10 cellular contexts compared by ENCODE assay signal in genomic region chr1:198556969-198557368, GRCh38. TPM values are rescaled to one million over a fixed set of nuclear protein-coding genes. Genes with fewer than 3 reads are reported as not detected.
DNase-seq lines count a peak whose midpoint lies in the region; ATAC-seq and TF ChIP-seq lines count a peak whose summit lies in the region.
"Had no signal": no experiment of that assay in that cellular context is flagged by ENCODE, and none has a peak within 500 bp of the region (broad histone marks: within the 10 kb centered on the region; RNA-seq: fewer than 3 reads in every experiment).

No MANE protein-coding gene starts in this region.

- no peaks in the 10 kb centered on the region for H3K27me3 ChIP-seq in BE2C
- no peaks in the 10 kb centered on the region for H3K27me3 ChIP-seq in prostate gland (replicated peaks; ENCODE audit: insufficient read depth)
- H3K27me3 ChIP-seq: body of pancreas had no signal

- H3K9me3 ChIP-seq in BE2C (no peaks in the 10 kb centered on the region), prostate gland (no peaks in the 10 kb centered on the region)
- H3K9me3 ChIP-seq: body of pancreas had no signal

- 61% methylated on average over 4 of the region's 4 CpGs for WGBS in prostate gland

- TF ChIP-seq POLR2A in prostate gland (IDR thresholded peaks at IDR 0.05): no peak

- H3K4me3 Mint-ChIP-seq in stimulated activated effector memory CD8-positive, alpha-beta T cell treated with anti-CD3 and anti-CD28 coated beads, Interleukin-12 subunit alpha, Interleukin-12 subunit beta, amount 100 ng/mL, for 72 hours: peak overlapping the region; percentile 54

- intact Hi-C loops in prostate gland (cut with DNase I): no loop called here

- peak overlapping the region; percentile 21 for H3K27ac Mint-ChIP-seq in stimulated activated effector memory CD8-positive, alpha-beta T cell treated with anti-CD3 and anti-CD28 coated beads, Interleukin-12 subunit alpha, Interleukin-12 subunit beta, amount 100 ng/mL, for 72 hours

- no peaks in the 10 kb centered on the region for H3K36me3 ChIP-seq in BE2C
- H3K36me3 ChIP-seq in prostate gland: no peaks in the 10 kb centered on the region

- no peaks in the 10 kb centered on the region for H3K36me3 Mint-ChIP-seq in stimulated activated effector memory CD8-positive, alpha-beta T cell treated with anti-CD3 and anti-CD28 coated beads, Interleukin-12 subunit alpha, Interleukin-12 subunit beta, amount 100 ng/mL, for 72 hours

- peaks cover 54% of the 10 kb centered on the region for H3K4me1 Mint-ChIP-seq in stimulated activated effector memory CD8-positive, alpha-beta T cell treated with anti-CD3 and anti-CD28 coated beads, Interleukin-12 subunit alpha, Interleukin-12 subunit beta, amount 100 ng/mL, for 72 hours

- no peak overlapping the region for H3K27ac ChIP-seq in prostate gland
- H3K27ac ChIP-seq: body of pancreas had no signal

- H3K4me1 ChIP-seq in BE2C (peaks cover 5% of the 10 kb centered on the region), prostate gland (replicated peaks) (no peaks in the 10 kb centered on the region)
- H3K4me1 ChIP-seq: body of pancreas had no signal

- peak; percentile 77 for ATAC-seq in GM19455 (IDR thresholded peaks at IDR 0.05; ENCODE audit: unreplicated experiment)
- ATAC-seq in HG03460 (IDR thresholded peaks at IDR 0.05; ENCODE audit: unreplicated experiment): peak; percentile 90
- peak; percentile 97 for ATAC-seq in stimulated activated effector memory CD8-positive, alpha-beta T cell treated with anti-CD3 and anti-CD28 coated beads, Interleukin-12 subunit alpha, Interleukin-12 subunit beta, amount 100 ng/mL, for 72 hours
- ATAC-seq: body of pancreas had no signal

- H3K4me3 ChIP-seq in BE2C (ENCODE audit: low read depth, low read length) (no peak overlapping the region), prostate gland (no peak overlapping the region)
- H3K4me3 ChIP-seq: body of pancreas had no signal

- H3K9me3 Mint-ChIP-seq in stimulated activated effector memory CD8-positive, alpha-beta T cell treated with anti-CD3 and anti-CD28 coated beads, Interleukin-12 subunit alpha, Interleukin-12 subunit beta, amount 100 ng/mL, for 72 hours: no peaks in the 10 kb centered on the region

- TF ChIP-seq CTCF in BE2C (IDR thresholded peaks at IDR 0.05; ENCODE audit: low read depth, low read length) (no peak), prostate gland (IDR thresholded peaks at IDR 0.05) (no peak)

- DNase-seq in AML-193 (lab: John Stamatoyannopoulos, UW) (peak; percentile 74 to 76), globus pallidus (ENCODE audit: low spot score) (peak; percentile 16), BE2C (no peak), prostate gland (ENCODE audit: low spot score) (no peak)
- DNase-seq in activated CD4-positive, CD25-positive, alpha-beta regulatory T cell treated with anti-CD3 and anti-CD28 coated beads, Interleukin-2, amount 50 U/mL, for 72 hours: peak; percentile 39
- DNase-seq in stimulated activated effector memory CD8-positive, alpha-beta T cell treated with anti-CD3 and anti-CD28 coated beads, Interleukin-12 subunit alpha, Interleukin-12 subunit beta, amount 100 ng/mL, for 72 hours (ENCODE audit: low spot score in 2 of 2): peak; percentile 7 to 69

RNA-seq across cellular contexts. Expression of gene ATP6V1G3, which starts 16.5 kb away (rescaled TPM):
- not detected for polyA plus RNA-seq in BE2C (2012; ENCODE audit: insufficient read depth, insufficient read length, low read depth)
- total RNA-seq in prostate gland: not detected
- total RNA-seq: body of pancreas, Daoy had no signal

Comparison
In these comparisons a context has a peak if more than half of its experiments do, and no peak if none do; other contexts are left out.
1. DNase-seq: peak in AML-193 (2 of 2), activated CD4-positive, CD25-positive, alpha-beta regulatory T cell treated with anti-CD3 and anti-CD28 coated beads, Interleukin-2, amount 50 U/mL, for 72 hours (single experiment), globus pallidus (single experiment) and stimulated activated effector memory CD8-positive, alpha-beta T cell treated with anti-CD3 and anti-CD28 coated beads, Interleukin-12 subunit alpha, Interleukin-12 subunit beta, amount 100 ng/mL, for 72 hours (2 of 2); none in BE2C (single experiment) and prostate gland (single experiment).
2. Peak in every context shown above with its lines, with median percentiles within 50 percentile points of each other: ATAC-seq.